9 cellular contexts compared by ENCODE assay signal in the genomic region with DNA sequence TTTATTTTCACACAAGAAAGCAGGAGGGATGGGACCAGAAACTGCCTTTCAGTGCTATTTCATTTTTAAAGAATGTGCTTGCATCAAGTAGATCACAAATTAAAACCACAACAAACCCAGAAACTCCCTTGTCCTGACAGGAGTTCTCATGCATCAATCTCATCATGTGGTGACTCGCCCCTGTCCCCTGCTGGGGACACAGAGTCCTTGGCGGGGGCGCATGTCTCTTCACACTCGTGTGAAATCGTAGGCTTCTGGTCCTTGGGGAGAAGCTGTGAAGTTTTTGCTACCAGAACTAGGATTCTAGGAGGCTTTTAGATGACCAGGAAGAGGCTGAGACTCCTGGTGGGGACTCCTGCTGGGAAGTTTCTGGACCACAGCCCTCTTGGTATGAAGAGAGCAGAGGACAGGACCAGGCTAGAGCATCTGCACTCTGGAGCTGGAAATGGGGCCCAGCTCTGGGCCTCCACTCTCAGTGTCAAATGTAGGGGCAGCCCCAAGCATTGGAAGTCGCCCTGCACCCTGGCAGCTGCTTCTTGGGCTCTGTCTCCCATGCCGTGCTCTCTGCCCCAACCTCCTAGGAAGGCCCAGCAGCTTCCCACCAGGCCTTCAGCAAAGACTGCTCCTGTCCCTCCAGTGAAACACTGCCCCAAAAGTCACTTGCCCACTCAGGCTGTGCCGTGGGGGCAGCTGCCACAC. TPM values are rescaled to one million over a fixed set of nuclear protein-coding genes. Genes with fewer than 3 reads are reported as not detected.
DNase-seq lines count a peak whose midpoint lies in the region; ATAC-seq and TF ChIP-seq lines count a peak whose summit lies in the region.
"Had no signal": no experiment of that assay in that cellular context is flagged by ENCODE, and none has a peak within 500 bp of the region (broad histone marks: within the 10 kb centered on the region; RNA-seq: fewer than 3 reads in every experiment).

No MANE protein-coding gene starts in this region.

- H3F3A ChIP-seq in DOHH2 (ENCODE audit: control insufficient read depth, insufficient read depth) (no peaks in the 10 kb centered on the region), GM23338 (replicated peaks; ENCODE audit: low read depth) (no peaks in the 10 kb centered on the region), neural progenitor cell (ENCODE audit: low read depth) (no peaks in the 10 kb centered on the region)

- DNase-seq in GM23338 (ENCODE audit: low spot score) (no peak), adipocyte (ENCODE audit: low read depth) (peak; percentile 60), neural progenitor cell (ENCODE audit: low spot score) (no peak), germinal center (ENCODE audit: low spot score) (no peak), mucosa of descending colon (no peak)

- H3K9me2 ChIP-seq in DOHH2 (replicated peaks; ENCODE audit: control insufficient read depth, low read length), result no peaks in the 10 kb centered on the region
- peaks cover 3% of the 10 kb centered on the region; the same call in 1 of the 2 replicates for H3K9me2 ChIP-seq in GM23338 (ENCODE audit: insufficient read depth)

- H3K9me3 Mint-ChIP-seq in GM23338 (peaks cover 10% of the 10 kb centered on the region), neural progenitor cell (no peaks in the 10 kb centered on the region)

- H3K36me3 ChIP-seq in DOHH2 (ENCODE audit: control insufficient read depth, low read length) (no peaks in the 10 kb centered on the region), GM23338 (ENCODE audit: insufficient read depth) (no peaks in the 10 kb centered on the region), adipocyte (ENCODE audit: control insufficient read depth, insufficient read depth, low read length, severe bottlenecking) (no peaks in the 10 kb centered on the region), neural progenitor cell (no peaks in the 10 kb centered on the region), mucosa of descending colon (ENCODE audit: low read depth) (no peaks in the 10 kb centered on the region)

- H3K27me3 Mint-ChIP-seq in GM23338 (ENCODE audit: insufficient read depth, low read depth, poor library complexity) (peaks cover 6% of the 10 kb centered on the region), neural progenitor cell (ENCODE audit: insufficient read depth, low read depth) (no peaks in the 10 kb centered on the region)

- intact Hi-C loops in mucosa of descending colon (cut with DNase I, micrococcal nuclease), result no loop called here

- no peak overlapping the region for H3K4me3 Mint-ChIP-seq in GM23338
- no peak overlapping the region for H3K4me3 Mint-ChIP-seq in neural progenitor cell
- H3K4me3 Mint-ChIP-seq: activated naive CD8-positive, alpha-beta T cell had no signal

- H3K9me3 ChIP-seq in DOHH2 (ENCODE audit: control insufficient read depth, insufficient read depth, low read length), result 0 out of 2 replicates have a peak, but pooled peaks cover 5% of the 10 kb centered on the region
- H3K9me3 ChIP-seq in adipocyte (ENCODE audit: control insufficient read depth, low read length), result no peaks in the 10 kb centered on the region
- H3K9me3 ChIP-seq in neural progenitor cell (ENCODE audit: low read depth), result no peaks in the 10 kb centered on the region
- H3K9me3 ChIP-seq in mucosa of descending colon, result no peaks in the 10 kb centered on the region

- no peaks in the 10 kb centered on the region for H3K4me1 ChIP-seq in DOHH2 (ENCODE audit: control insufficient read depth, low read length)
- H3K4me1 ChIP-seq in GM23338 (ENCODE audit: insufficient read depth), result peaks cover 7% of the 10 kb centered on the region
- H3K4me1 ChIP-seq in adipocyte (ENCODE audit: control insufficient read depth, insufficient read depth, low read length), result peaks cover 38% of the 10 kb centered on the region
- H3K4me1 ChIP-seq in neural progenitor cell, result no peaks in the 10 kb centered on the region
- peaks cover 10% of the 10 kb centered on the region for H3K4me1 ChIP-seq in mucosa of descending colon (ENCODE audit: low read depth)

- ATAC-seq in GM23338, result no peak
- ATAC-seq in GM18502 (IDR thresholded peaks at IDR 0.05; ENCODE audit: poor library complexity, unreplicated experiment), result no peak
- no peak for ATAC-seq in HG02571 (IDR thresholded peaks at IDR 0.05; ENCODE audit: unreplicated experiment)
- ATAC-seq in mucosa of descending colon, result no peak

- no peaks in the 10 kb centered on the region for H3K79me2 ChIP-seq in DOHH2 (ENCODE audit: control insufficient read depth, low read length)
- no peaks in the 10 kb centered on the region for H3K79me2 ChIP-seq in GM23338 (replicated peaks; ENCODE audit: insufficient read depth)
- H3K79me2 ChIP-seq in neural progenitor cell (ENCODE audit: low read depth), result no peaks in the 10 kb centered on the region

- H4K20me1 ChIP-seq in DOHH2 (ENCODE audit: control insufficient read depth, insufficient read depth, low read depth, low read length) (no peaks in the 10 kb centered on the region), GM23338 (replicated peaks; ENCODE audit: insufficient read depth) (no peaks in the 10 kb centered on the region), neural progenitor cell (ENCODE audit: low read depth) (no peaks in the 10 kb centered on the region)

- H3K27me3 ChIP-seq in DOHH2 (ENCODE audit: control insufficient read depth, low read length) (peaks cover 5% of the 10 kb centered on the region; the same call in 1 of the 2 replicates), GM23338 (ENCODE audit: insufficient read depth) (no peaks in the 10 kb centered on the region), adipocyte (replicated peaks; ENCODE audit: control insufficient read depth, insufficient read depth, low read length) (no peaks in the 10 kb centered on the region), neural progenitor cell (no peaks in the 10 kb centered on the region)

- H3K4me2 ChIP-seq in DOHH2 (ENCODE audit: low read length) (no peak overlapping the region), GM23338 (no peak overlapping the region), neural progenitor cell (no peak overlapping the region)

- H3K4me1 Mint-ChIP-seq in GM23338 (peaks cover 8% of the 10 kb centered on the region; the same call in 2 of the 3 replicates), neural progenitor cell (peaks cover 8% of the 10 kb centered on the region)

- H3K36me3 Mint-ChIP-seq in GM23338 (ENCODE audit: low read depth) (peaks cover 3% of the 10 kb centered on the region; the same call in 1 of the 3 replicates), neural progenitor cell (no peaks in the 10 kb centered on the region)

- H3K9ac ChIP-seq in adipocyte (ENCODE audit: low read length) (peak overlapping the region; percentile 16), neural progenitor cell (no peak overlapping the region)

- peak; percentile 18 for TF ChIP-seq CTCF in DOHH2 (IDR thresholded peaks at IDR 0.05; ENCODE audit: low read depth, low read length, poor library complexity, severe bottlenecking)
- peak; percentile 45 to 60 for TF ChIP-seq CTCF in GM23338 (conservative IDR thresholded peaks at IDR 0.05; ENCODE audit: low read depth in 2 of 2)
- TF ChIP-seq CTCF in neural progenitor cell (IDR thresholded peaks at IDR 0.05), result peak; percentile 44
- no peak for TF ChIP-seq CTCF in mucosa of descending colon (IDR thresholded peaks at IDR 0.05)

- H3K27ac Mint-ChIP-seq in GM23338, result no peak overlapping the region
- H3K27ac Mint-ChIP-seq in neural progenitor cell, result no peak overlapping the region
- H3K27ac Mint-ChIP-seq: activated naive CD8-positive, alpha-beta T cell had no signal

- H2AFZ ChIP-seq in GM23338, result no peak overlapping the region
- H2AFZ ChIP-seq in neural progenitor cell (replicated peaks), result no peak overlapping the region

- H3K27ac ChIP-seq in DOHH2 (ENCODE audit: low read depth, low read length) (no peak overlapping the region), GM23338 (ENCODE audit: low read depth) (no peak overlapping the region), neural progenitor cell (no peak overlapping the region)

- H3K4me3 ChIP-seq in DOHH2 (ENCODE audit: low read length) (no peak overlapping the region), GM23338 (no peak overlapping the region), adipocyte (ENCODE audit: low read length) (no peak overlapping the region), neural progenitor cell (no peak overlapping the region), mucosa of descending colon (no peak overlapping the region)

TF ChIP-seq in GM23338, 12 proteins besides CTCF, POLR2A, EP300 and RAD21 (continues in another document):
- TF ChIP-seq NANOG (IDR thresholded peaks at IDR 0.05; ENCODE audit: borderline replicate concordance), result no peak
- TF ChIP-seq ZNF331 (CRISPR knock-in tag; IDR thresholded peaks at IDR 0.05; ENCODE audit: low read depth), result no peak
- no peak for TF ChIP-seq CREB1 (CRISPR knock-in tag; IDR thresholded peaks at IDR 0.05; ENCODE audit: low read depth)
- TF ChIP-seq JUNB (IDR thresholded peaks at IDR 0.05; ENCODE audit: unreplicated experiment), result no peak
- TF ChIP-seq EZH2phosphoT487 (IDR thresholded peaks at IDR 0.05; ENCODE audit: unreplicated experiment), result no peak
- TF ChIP-seq ZNF114 (CRISPR knock-in tag; IDR thresholded peaks at IDR 0.05), result no peak
- TF ChIP-seq POLR2AphosphoS5 (IDR thresholded peaks at IDR 0.05; ENCODE audit: low read depth), result no peak

RNA-seq across cellular contexts. Expression of a gene that starts 9.8 kb away (rescaled TPM):
- total RNA-seq in GM23338 (2014; rRNA removed; shearing (Covaris generic)), result not detected in 2 replicates
- not detected in 2 replicates for polyA plus RNA-seq in GM23338 (2016; fragmentation: Nextera tagmentation; extraction: Ambion mirVana)
- total RNA-seq in neural progenitor cell (ENCODE audit: low replicate concordance) (not detected in 2 replicates), mucosa of descending colon (under 1 TPM in 1 of 3 donors, not detected in 2; 0.20 TPM)

RNA-seq across cellular contexts. Expression of a gene that starts 23.8 kb away (rescaled TPM):
- 0.14 and 0.85 TPM in 2 replicates for total RNA-seq in GM23338 (2014; rRNA removed; shearing (Covaris generic))
- 0.16 and 0.42 TPM in 2 replicates for polyA plus RNA-seq in GM23338 (2016; fragmentation: Nextera tagmentation; extraction: Ambion mirVana)
- total RNA-seq in neural progenitor cell (ENCODE audit: low replicate concordance) (0.03 TPM in 1 of 2 replicates, not detected in the other), mucosa of descending colon (10 to 100 TPM in 1 of 3 donors, 1 to 10 TPM in 1, under 1 TPM in 1; 0.96 to 22.7 (median 3.2) TPM)
